Comparison of ENCODE assay signal across 18 cellular contexts in the genomic region with DNA sequence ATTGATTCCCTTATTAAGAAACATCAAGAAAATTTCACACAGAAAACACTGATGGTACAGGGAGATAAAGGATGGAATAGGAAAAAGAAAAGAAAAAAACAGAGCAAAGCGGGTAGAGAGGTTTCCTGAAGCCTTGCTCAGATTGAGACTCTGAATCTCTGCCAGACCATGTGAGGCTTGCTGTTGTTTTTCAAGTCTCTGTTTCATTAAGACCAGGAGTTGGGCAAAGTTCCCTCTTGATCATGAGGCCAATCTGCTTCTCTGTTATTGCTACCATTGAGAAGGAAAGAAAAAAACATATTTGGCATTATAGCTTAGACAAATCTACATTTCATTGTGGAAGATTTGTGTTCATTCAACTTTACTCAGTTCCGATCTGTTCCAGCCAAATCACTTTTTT.
"Had no signal": no experiment of that assay in that cellular context is flagged by ENCODE, and none has a peak within 500 bp of the region (broad histone marks: within the 10 kb centered on the region; RNA-seq: fewer than 3 reads in every experiment).

No MANE protein-coding gene starts in this region.

- H3K27ac ChIP-seq: ascending aorta, parathyroid adenoma, tibial nerve, uterus had no signal

- H3K4me1 ChIP-seq: ascending aorta, parathyroid adenoma, tibial nerve, uterus had no signal

- H2AFZ ChIP-seq: parathyroid adenoma had no signal

- H3K9ac ChIP-seq: parathyroid adenoma had no signal

- DNase-seq: activated CD4-positive, alpha-beta T cell treated with anti-CD3 and anti-CD28 coated beads, Interleukin-2, amount 10 ng/mL, durations not matched to agents 24 days and 14 days; activated CD4-positive, CD25-positive, alpha-beta regulatory T cell; activated CD8-positive, alpha-beta memory T cell treated with anti-CD3 and anti-CD28 coated beads, Interleukin-2, amount 50 U/mL, for 48 hours; activated effector memory CD4-positive, alpha-beta T cell treated with anti-CD3 and anti-CD28 coated beads, Interleukin-2, amount 50 U/mL, for 16 hours; activated naive CD4-positive, alpha-beta T cell treated with anti-CD3 and anti-CD28 coated beads, Interleukin-2, amount 50 U/mL, for 16 hours; activated T-cell treated with anti-CD3 and anti-CD28 coated beads, Interleukin-2, amount 50 U/mL, for 72 hours; cerebellar nuclear complex; effector memory CD8-positive, alpha-beta T cell; left cardiac atrium; stimulated activated CD4-positive, alpha-beta T cell treated with anti-CD3 and anti-CD28 coated beads, Interleukin-12 subunit alpha, Interleukin-12 subunit beta, amount 100 ng/mL, for 4 hours; stimulated activated CD4-positive, alpha-beta T cell treated with anti-CD3 and anti-CD28 coated beads, Interleukin-1b, Interleukin-23, amount 100 ng/mL, for 48 hours; stimulated activated CD8-positive, alpha-beta memory T cell treated with anti-CD3 and anti-CD28 coated beads, Interleukin-4, amount 100 ng/mL, for 48 hours; stimulated activated naive CD4-positive, alpha-beta T cell; T1000; uterus had no signal

- H3K27me3 ChIP-seq: ascending aorta, tibial nerve, uterus had no signal

- H3K9me3 ChIP-seq: ascending aorta, tibial nerve, uterus had no signal

- ATAC-seq: activated T-cell treated with anti-CD3 and anti-CD28 coated beads, Interleukin-2, amount 50 U/mL, for 72 hours; effector memory CD8-positive, alpha-beta T cell; left cardiac atrium had no signal

- H3K4me3 ChIP-seq: ascending aorta, tibial nerve, uterus had no signal

- H3K36me3 ChIP-seq: ascending aorta, tibial nerve, uterus had no signal
